ENCODE assay signal across 1 cellular context in the genomic region with DNA sequence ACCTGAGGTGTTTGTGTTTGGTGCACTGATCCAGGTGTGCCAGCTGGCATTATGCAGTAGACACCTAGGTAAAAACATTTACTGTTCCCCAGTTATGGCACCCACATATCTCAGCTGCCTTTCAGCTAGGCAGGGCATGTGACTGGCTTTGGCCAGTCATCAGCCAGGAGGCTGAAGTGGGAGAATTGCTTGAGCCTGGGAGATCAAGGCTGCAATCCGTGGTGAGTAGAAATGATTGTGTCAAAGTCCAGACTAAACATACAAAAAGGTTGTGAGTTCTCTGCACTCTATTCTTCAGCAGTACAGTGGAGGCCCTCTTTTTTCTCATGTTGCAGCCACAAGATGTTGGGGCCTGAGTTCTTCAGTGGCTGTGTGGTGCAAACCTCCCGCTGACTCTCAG.
TF ChIP-seq lines count a peak whose summit lies in the region.

No MANE protein-coding gene starts in this region.

TF ChIP-seq in HepG2, 621 proteins besides CTCF, POLR2A, EP300 and RAD21 (continued from another document):
- TF ChIP-seq, protein P1, sequence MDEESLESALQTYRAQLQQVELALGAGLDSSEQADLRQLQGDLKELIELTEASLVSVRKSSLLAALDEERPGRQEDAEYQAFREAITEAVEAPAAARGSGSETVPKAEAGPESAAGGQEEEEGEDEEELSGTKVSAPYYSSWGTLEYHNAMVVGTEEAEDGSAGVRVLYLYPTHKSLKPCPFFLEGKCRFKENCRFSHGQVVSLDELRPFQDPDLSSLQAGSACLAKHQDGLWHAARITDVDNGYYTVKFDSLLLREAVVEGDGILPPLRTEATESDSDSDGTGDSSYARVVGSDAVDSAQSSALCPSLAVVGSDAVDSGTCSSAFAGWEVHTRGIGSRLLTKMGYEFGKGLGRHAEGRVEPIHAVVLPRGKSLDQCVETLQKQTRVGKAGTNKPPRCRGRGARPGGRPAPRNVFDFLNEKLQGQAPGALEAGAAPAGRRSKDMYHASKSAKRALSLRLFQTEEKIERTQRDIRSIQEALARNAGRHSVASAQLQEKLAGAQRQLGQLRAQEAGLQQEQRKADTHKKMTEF (CRISPR knock-in tag; IDR thresholded peaks at IDR 0.05), result peak; percentile 32; the same call in 1 of the 2 replicates
- TF ChIP-seq ZNF496 (CRISPR knock-in tag; IDR thresholded peaks at IDR 0.05; ENCODE audit: insufficient replicate concordance) (no peak), PHF8 (CRISPR knock-in tag; IDR thresholded peaks at IDR 0.05) (no peak), ZNF766 (CRISPR knock-in tag; IDR thresholded peaks at IDR 0.05; ENCODE audit: borderline replicate concordance) (no peak), RAD51 (IDR thresholded peaks at IDR 0.05; ENCODE audit: borderline replicate concordance) (peak; percentile 42; the same call in 1 of the 2 replicates), HES4 (CRISPR knock-in tag; IDR thresholded peaks at IDR 0.05; ENCODE audit: borderline replicate concordance) (no peak), ZNF326 (CRISPR knock-in tag; IDR thresholded peaks at IDR 0.05; ENCODE audit: borderline replicate concordance) (no peak), POGZ (CRISPR knock-in tag; IDR thresholded peaks at IDR 0.05) (peak; percentile 78), TGIF2 (CRISPR knock-in tag; IDR thresholded peaks at IDR 0.05) (no peak), SOX6 (IDR thresholded peaks at IDR 0.05) (no peak), SOX6 (CRISPR knock-in tag; IDR thresholded peaks at IDR 0.05) (peak; percentile 42), TEAD3 (CRISPR knock-in tag; optimal IDR thresholded peaks at IDR 0.05; ENCODE audit: borderline replicate concordance) (peak; percentile 16), ZNF678 (CRISPR knock-in tag; IDR thresholded peaks at IDR 0.05) (no peak), ZSCAN20 (CRISPR knock-in tag; IDR thresholded peaks at IDR 0.05; ENCODE audit: borderline replicate concordance) (no peak), ZNF224 (CRISPR knock-in tag; IDR thresholded peaks at IDR 0.05) (no peak), SIN3B (IDR thresholded peaks at IDR 0.05; ENCODE audit: low read length) (no peak), ZNF317 (CRISPR knock-in tag; IDR thresholded peaks at IDR 0.05) (0 out of 2 replicates have a peak, but pooled peaks have one; percentile 31), HNF4A (CRISPR knock-in tag; IDR thresholded peaks at IDR 0.05) (peak; percentile 75), JARID2 (CRISPR knock-in tag; IDR thresholded peaks at IDR 0.05; ENCODE audit: insufficient replicate concordance) (no peak), ARHGAP35 (CRISPR knock-in tag; IDR thresholded peaks at IDR 0.05; ENCODE audit: borderline replicate concordance) (no peak), RFX3 (CRISPR knock-in tag; IDR thresholded peaks at IDR 0.05) (no peak), ZSCAN29 (CRISPR knock-in tag; conservative IDR thresholded peaks at IDR 0.05) (no peak), ZMYM4 (CRISPR knock-in tag; IDR thresholded peaks at IDR 0.05) (peak; percentile 76), SMARCC2 (IDR thresholded peaks at IDR 0.05) (no peak), SOX13 (IDR thresholded peaks at IDR 0.05) (no peak), SOX13 (CRISPR knock-in tag; conservative IDR thresholded peaks at IDR 0.05 in 1 of 2, IDR thresholded peaks at IDR 0.05 in 1 of 2) (peak in 1 of 2 experiments; percentile 16; a peak in 1 of 4 replicates), SCMH1 (CRISPR knock-in tag; IDR thresholded peaks at IDR 0.05; ENCODE audit: borderline replicate concordance) (no peak), ZNF331 (CRISPR knock-in tag; IDR thresholded peaks at IDR 0.05) (peak; percentile 51; the same call in 1 of the 2 replicates), NFE2 (CRISPR knock-in tag; IDR thresholded peaks at IDR 0.05) (no peak), SSRP1 (CRISPR knock-in tag; IDR thresholded peaks at IDR 0.05) (0 out of 2 replicates have a peak, but pooled peaks have one; percentile 35)
- TF ChIP-seq, protein P2, sequence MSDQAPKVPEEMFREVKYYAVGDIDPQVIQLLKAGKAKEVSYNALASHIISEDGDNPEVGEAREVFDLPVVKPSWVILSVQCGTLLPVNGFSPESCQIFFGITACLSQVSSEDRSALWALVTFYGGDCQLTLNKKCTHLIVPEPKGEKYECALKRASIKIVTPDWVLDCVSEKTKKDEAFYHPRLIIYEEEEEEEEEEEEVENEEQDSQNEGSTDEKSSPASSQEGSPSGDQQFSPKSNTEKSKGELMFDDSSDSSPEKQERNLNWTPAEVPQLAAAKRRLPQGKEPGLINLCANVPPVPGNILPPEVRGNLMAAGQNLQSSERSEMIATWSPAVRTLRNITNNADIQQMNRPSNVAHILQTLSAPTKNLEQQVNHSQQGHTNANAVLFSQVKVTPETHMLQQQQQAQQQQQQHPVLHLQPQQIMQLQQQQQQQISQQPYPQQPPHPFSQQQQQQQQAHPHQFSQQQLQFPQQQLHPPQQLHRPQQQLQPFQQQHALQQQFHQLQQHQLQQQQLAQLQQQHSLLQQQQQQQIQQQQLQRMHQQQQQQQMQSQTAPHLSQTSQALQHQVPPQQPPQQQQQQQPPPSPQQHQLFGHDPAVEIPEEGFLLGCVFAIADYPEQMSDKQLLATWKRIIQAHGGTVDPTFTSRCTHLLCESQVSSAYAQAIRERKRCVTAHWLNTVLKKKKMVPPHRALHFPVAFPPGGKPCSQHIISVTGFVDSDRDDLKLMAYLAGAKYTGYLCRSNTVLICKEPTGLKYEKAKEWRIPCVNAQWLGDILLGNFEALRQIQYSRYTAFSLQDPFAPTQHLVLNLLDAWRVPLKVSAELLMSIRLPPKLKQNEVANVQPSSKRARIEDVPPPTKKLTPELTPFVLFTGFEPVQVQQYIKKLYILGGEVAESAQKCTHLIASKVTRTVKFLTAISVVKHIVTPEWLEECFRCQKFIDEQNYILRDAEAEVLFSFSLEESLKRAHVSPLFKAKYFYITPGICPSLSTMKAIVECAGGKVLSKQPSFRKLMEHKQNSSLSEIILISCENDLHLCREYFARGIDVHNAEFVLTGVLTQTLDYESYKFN (CRISPR knock-in tag; conservative IDR thresholded peaks at IDR 0.05), result peak; percentile 60
- TF ChIP-seq, protein P3, sequence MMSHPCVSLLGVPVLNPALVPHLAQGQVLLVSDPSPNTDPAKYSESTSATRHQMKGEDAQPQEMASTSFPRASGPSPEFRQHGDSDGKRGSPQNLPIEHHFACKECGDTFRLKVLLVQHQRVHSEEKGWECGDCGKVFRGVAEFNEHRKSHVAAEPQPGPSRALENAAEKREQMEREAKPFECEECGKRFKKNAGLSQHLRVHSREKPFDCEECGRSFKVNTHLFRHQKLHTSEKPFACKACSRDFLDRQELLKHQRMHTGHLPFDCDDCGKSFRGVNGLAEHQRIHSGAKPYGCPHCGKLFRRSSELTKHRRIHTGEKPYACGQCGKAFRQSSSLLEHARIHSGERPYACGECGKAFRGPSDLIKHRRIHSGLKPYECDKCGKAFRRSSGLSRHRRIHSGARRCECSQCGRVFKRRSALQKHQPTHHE (CRISPR knock-in tag; IDR thresholded peaks at IDR 0.05; ENCODE audit: borderline replicate concordance), result no peak
- TF ChIP-seq, protein P4, sequence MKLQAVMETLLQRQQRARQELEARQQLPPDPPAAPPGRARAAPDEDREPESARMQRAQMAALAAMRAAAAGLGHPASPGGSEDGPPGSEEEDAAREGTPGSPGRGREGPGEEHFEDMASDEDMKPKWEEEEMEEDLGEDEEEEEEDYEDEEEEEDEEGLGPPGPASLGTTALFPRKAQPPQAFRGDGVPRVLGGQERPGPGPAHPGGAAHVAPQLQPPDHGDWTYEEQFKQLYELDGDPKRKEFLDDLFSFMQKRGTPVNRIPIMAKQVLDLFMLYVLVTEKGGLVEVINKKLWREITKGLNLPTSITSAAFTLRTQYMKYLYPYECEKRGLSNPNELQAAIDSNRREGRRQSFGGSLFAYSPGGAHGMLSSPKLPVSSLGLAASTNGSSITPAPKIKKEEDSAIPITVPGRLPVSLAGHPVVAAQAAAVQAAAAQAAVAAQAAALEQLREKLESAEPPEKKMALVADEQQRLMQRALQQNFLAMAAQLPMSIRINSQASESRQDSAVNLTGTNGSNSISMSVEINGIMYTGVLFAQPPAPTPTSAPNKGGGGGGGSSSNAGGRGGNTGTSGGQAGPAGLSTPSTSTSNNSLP (IDR thresholded peaks at IDR 0.05; ENCODE audit: low read depth, low read length), result no peak
- TF ChIP-seq, protein P5, sequence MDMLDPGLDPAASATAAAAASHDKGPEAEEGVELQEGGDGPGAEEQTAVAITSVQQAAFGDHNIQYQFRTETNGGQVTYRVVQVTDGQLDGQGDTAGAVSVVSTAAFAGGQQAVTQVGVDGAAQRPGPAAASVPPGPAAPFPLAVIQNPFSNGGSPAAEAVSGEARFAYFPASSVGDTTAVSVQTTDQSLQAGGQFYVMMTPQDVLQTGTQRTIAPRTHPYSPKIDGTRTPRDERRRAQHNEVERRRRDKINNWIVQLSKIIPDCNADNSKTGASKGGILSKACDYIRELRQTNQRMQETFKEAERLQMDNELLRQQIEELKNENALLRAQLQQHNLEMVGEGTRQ (IDR thresholded peaks at IDR 0.05; ENCODE audit: low read depth, low read length), result peak; percentile 88
- TF ChIP-seq, protein P5 (CRISPR knock-in tag; IDR thresholded peaks at IDR 0.05; ENCODE audit: borderline replicate concordance), result peak; percentile 91; the same call in 1 of the 2 replicates
- TF ChIP-seq, protein P6, sequence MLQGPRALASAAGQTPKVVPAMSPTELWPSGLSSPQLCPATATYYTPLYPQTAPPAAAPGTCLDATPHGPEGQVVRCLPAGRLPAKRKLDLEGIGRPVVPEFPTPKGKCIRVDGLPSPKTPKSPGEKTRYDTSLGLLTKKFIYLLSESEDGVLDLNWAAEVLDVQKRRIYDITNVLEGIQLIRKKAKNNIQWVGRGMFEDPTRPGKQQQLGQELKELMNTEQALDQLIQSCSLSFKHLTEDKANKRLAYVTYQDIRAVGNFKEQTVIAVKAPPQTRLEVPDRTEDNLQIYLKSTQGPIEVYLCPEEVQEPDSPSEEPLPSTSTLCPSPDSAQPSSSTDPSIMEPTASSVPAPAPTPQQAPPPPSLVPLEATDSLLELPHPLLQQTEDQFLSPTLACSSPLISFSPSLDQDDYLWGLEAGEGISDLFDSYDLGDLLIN (CRISPR knock-in tag; IDR thresholded peaks at IDR 0.05; ENCODE audit: borderline replicate concordance), result no peak
- TF ChIP-seq, protein P7, sequence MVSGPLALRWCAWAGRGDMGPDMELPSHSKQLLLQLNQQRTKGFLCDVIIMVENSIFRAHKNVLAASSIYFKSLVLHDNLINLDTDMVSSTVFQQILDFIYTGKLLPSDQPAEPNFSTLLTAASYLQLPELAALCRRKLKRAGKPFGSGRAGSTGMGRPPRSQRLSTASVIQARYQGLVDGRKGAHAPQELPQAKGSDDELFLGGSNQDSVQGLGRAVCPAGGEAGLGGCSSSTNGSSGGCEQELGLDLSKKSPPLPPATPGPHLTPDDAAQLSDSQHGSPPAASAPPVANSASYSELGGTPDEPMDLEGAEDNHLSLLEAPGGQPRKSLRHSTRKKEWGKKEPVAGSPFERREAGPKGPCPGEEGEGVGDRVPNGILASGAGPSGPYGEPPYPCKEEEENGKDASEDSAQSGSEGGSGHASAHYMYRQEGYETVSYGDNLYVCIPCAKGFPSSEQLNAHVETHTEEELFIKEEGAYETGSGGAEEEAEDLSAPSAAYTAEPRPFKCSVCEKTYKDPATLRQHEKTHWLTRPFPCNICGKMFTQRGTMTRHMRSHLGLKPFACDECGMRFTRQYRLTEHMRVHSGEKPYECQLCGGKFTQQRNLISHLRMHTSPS (CRISPR knock-in tag; IDR thresholded peaks at IDR 0.05; ENCODE audit: low read depth), result no peak
- TF ChIP-seq, protein P8, sequence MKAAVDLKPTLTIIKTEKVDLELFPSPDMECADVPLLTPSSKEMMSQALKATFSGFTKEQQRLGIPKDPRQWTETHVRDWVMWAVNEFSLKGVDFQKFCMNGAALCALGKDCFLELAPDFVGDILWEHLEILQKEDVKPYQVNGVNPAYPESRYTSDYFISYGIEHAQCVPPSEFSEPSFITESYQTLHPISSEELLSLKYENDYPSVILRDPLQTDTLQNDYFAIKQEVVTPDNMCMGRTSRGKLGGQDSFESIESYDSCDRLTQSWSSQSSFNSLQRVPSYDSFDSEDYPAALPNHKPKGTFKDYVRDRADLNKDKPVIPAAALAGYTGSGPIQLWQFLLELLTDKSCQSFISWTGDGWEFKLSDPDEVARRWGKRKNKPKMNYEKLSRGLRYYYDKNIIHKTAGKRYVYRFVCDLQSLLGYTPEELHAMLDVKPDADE (CRISPR knock-in tag; IDR thresholded peaks at IDR 0.05), result no peak
- TF ChIP-seq, protein P9, sequence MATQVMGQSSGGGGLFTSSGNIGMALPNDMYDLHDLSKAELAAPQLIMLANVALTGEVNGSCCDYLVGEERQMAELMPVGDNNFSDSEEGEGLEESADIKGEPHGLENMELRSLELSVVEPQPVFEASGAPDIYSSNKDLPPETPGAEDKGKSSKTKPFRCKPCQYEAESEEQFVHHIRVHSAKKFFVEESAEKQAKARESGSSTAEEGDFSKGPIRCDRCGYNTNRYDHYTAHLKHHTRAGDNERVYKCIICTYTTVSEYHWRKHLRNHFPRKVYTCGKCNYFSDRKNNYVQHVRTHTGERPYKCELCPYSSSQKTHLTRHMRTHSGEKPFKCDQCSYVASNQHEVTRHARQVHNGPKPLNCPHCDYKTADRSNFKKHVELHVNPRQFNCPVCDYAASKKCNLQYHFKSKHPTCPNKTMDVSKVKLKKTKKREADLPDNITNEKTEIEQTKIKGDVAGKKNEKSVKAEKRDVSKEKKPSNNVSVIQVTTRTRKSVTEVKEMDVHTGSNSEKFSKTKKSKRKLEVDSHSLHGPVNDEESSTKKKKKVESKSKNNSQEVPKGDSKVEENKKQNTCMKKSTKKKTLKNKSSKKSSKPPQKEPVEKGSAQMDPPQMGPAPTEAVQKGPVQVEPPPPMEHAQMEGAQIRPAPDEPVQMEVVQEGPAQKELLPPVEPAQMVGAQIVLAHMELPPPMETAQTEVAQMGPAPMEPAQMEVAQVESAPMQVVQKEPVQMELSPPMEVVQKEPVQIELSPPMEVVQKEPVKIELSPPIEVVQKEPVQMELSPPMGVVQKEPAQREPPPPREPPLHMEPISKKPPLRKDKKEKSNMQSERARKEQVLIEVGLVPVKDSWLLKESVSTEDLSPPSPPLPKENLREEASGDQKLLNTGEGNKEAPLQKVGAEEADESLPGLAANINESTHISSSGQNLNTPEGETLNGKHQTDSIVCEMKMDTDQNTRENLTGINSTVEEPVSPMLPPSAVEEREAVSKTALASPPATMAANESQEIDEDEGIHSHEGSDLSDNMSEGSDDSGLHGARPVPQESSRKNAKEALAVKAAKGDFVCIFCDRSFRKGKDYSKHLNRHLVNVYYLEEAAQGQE (IDR thresholded peaks at IDR 0.05; ENCODE audit: borderline replicate concordance in 1 of 2, low read depth in 1 of 2, low read length in 2 of 2), result no peak
